Comparison of ENCODE assay signal across 7 cellular contexts in genomic region chr11:49372140-49372539, GRCh38.
DNase-seq lines count a peak whose midpoint lies in the region; ATAC-seq and TF ChIP-seq lines count a peak whose summit lies in the region.
"Not testable (repeated sequence)": the region's sequence is repeated elsewhere in the genome, so short reads cannot be mapped to it uniquely, and the experiment has no call there.

No MANE protein-coding gene starts in this region.

- not testable (repeated sequence) for H3K27me3 ChIP-seq in OCI-LY3 (ENCODE audit: low read depth, low read length); left lung

- intact Hi-C loops in Right ventricle myocardium superior (cut with DNase I); left lung (cut with DNase I): not testable (repeated sequence)

- H4K20me1 ChIP-seq in OCI-LY3 (ENCODE audit: insufficient read depth, low read length): not testable (repeated sequence)

- not testable (repeated sequence) for H3K9me3 ChIP-seq in OCI-LY3 (ENCODE audit: insufficient read depth, low read length); left lung

- not testable (repeated sequence) for H3K4me2 ChIP-seq in OCI-LY3 (ENCODE audit: low read length)

- TF ChIP-seq RAD21 in Ishikawa (IDR thresholded peaks at IDR 0.05; ENCODE audit: low read depth): 0 out of 2 replicates have a peak, but pooled peaks have one; percentile 4

- H3K27ac ChIP-seq in OCI-LY3 (ENCODE audit: low read length); left lung: not testable (repeated sequence)

- not testable (repeated sequence) for H3K4me3 ChIP-seq in OCI-LY3 (ENCODE audit: low read length); left lung

- H3K27me3 Mint-ChIP-seq in chondrocyte (ENCODE audit: low read depth); progenitor cell of endocrine pancreas: not testable (repeated sequence)

- not testable (repeated sequence) for H3K36me3 ChIP-seq in OCI-LY3 (replicated peaks; ENCODE audit: low read depth, low read length); left lung

- H3K36me3 Mint-ChIP-seq in chondrocyte (ENCODE audit: low read depth); progenitor cell of endocrine pancreas (ENCODE audit: insufficient read depth): not testable (repeated sequence)

- H2AFZ ChIP-seq in OCI-LY3 (ENCODE audit: low read depth, low read length): not testable (repeated sequence)

- not testable (repeated sequence) for H3K27ac Mint-ChIP-seq in chondrocyte (ENCODE audit: unreplicated experiment); progenitor cell of endocrine pancreas

- H3K9me3 Mint-ChIP-seq in chondrocyte (ENCODE audit: low read depth); progenitor cell of endocrine pancreas (ENCODE audit: low read depth): not testable (repeated sequence)

- peak; percentile 22 for TF ChIP-seq CTCF in OCI-LY3 (IDR thresholded peaks at IDR 0.05; ENCODE audit: low read depth, low read length)
- peak; percentile 18 for TF ChIP-seq CTCF in chondrocyte (IDR thresholded peaks at IDR 0.05)
- TF ChIP-seq CTCF in left lung (IDR thresholded peaks at IDR 0.05): peak in 1 of 2 donors; percentile 22
- TF ChIP-seq CTCF in progenitor cell of endocrine pancreas (IDR thresholded peaks at IDR 0.05; ENCODE audit: unreplicated experiment): peak; percentile 50

- not testable (repeated sequence) for H3K4me1 Mint-ChIP-seq in chondrocyte (ENCODE audit: low read depth); progenitor cell of endocrine pancreas (ENCODE audit: low read depth)

- ATAC-seq in Right ventricle myocardium superior (ENCODE audit: poor library complexity): peak; percentile 22
- ATAC-seq in left lung: peak; percentile 77

- not testable (repeated sequence) for H3K4me3 Mint-ChIP-seq in chondrocyte (ENCODE audit: unreplicated experiment); progenitor cell of endocrine pancreas (ENCODE audit: low read depth)

- DNase-seq in DMS53 treated with DMSO at 0.1 percent for 48 hours (lab: John Stamatoyannopoulos, UW; ENCODE audit: unreplicated experiment): peak; percentile 40
- not testable (repeated sequence) for DNase-seq in chondrocyte (ENCODE audit: low spot score); Right ventricle myocardium superior; left lung; progenitor cell of endocrine pancreas (ENCODE audit: low spot score, unreplicated experiment)

- not testable (repeated sequence) for TF ChIP-seq EP300 in Ishikawa (IDR thresholded peaks at IDR 0.05; ENCODE audit: borderline replicate concordance)

- not testable (repeated sequence) for H3K4me1 ChIP-seq in OCI-LY3 (ENCODE audit: low read length); left lung

- H3K9ac ChIP-seq in OCI-LY3 (ENCODE audit: low read length): not testable (repeated sequence)

- H3K79me2 ChIP-seq in OCI-LY3 (ENCODE audit: low read length): not testable (repeated sequence)
